ENCODE assay signal across 28 cellular contexts in genomic region chr2:151815821-151816489, GRCh38.
"Had no signal": no experiment of that assay in that cellular context is flagged by ENCODE, and none has a peak within 500 bp of the region (broad histone marks: within the 10 kb centered on the region; RNA-seq: fewer than 3 reads in every experiment).

No MANE protein-coding gene starts in this region.

- H3K27me3 ChIP-seq: brain microvascular endothelial cell, esophagus muscularis mucosa, foreskin keratinocyte, gastrocnemius medialis, heart left ventricle had no signal

- H3K4me3 ChIP-seq: coronary artery, esophagus muscularis mucosa, gastrocnemius medialis, heart left ventricle had no signal

- FAIRE-seq: astrocyte, bronchial epithelial cell had no signal

- H3K27ac ChIP-seq: brain microvascular endothelial cell, coronary artery, esophagus muscularis mucosa, foreskin keratinocyte, gastrocnemius medialis, heart left ventricle, VCaP had no signal

- H3K4me1 ChIP-seq: foreskin keratinocyte had no signal

- H3K9me3 ChIP-seq: esophagus muscularis mucosa, gastrocnemius medialis had no signal

- DNase-seq: activated B cell treated with CpG ODN at 0.5 μM for 24 hours; activated CD4-positive, alpha-beta T cell treated with anti-CD3 and anti-CD28 coated beads for 48 hours; activated CD4-positive, alpha-beta T cell treated with anti-CD3 and anti-CD28 coated beads, Interleukin-2, amount 50 U/mL, for 1 hour; activated CD4-positive, alpha-beta T cell treated with anti-CD3 and anti-CD28 coated beads, Interleukin-2, amount 50 U/mL, for 48 hours; activated CD8-positive, alpha-beta memory T cell treated with anti-CD3 and anti-CD28 coated beads for 24 hours; activated CD8-positive, alpha-beta T cell treated with anti-CD3 and anti-CD28 coated beads for 36 hours; activated effector memory CD4-positive, alpha-beta T cell treated with Interleukin-2 at 50 U/mL for 16 hours; activated gamma-delta T cell treated with Interleukin-2 at 50 U/mL for 16 hours; activated naive CD4-positive, alpha-beta T cell treated with anti-CD3 and anti-CD28 coated beads, Interleukin-2, amount 50 U/mL, for 16 hours; activated naive CD4-positive, alpha-beta T cell treated with Interleukin-2 at 50 U/mL for 16 hours; activated T-cell treated with anti-CD3 and anti-CD28 coated beads, Interleukin-2, amount 50 U/mL, for 4 hours; amniotic stem cell; anterior cingulate cortex; brain microvascular endothelial cell; effector CD4-positive, alpha-beta T cell; effector memory CD8-positive, alpha-beta T cell; foreskin keratinocyte; gastrocnemius medialis; glutamatergic neuron; heart left ventricle; T-helper 1 cell; T-helper 17 cell; T1000 had no signal

- H3K36me3 ChIP-seq: brain microvascular endothelial cell had no signal
